In genomic region chr5:154143121-154143725, GRCh38 we compare ENCODE assay signal across 18 cellular contexts. TPM values are rescaled to one million over a fixed set of nuclear protein-coding genes. Genes with fewer than 3 reads are reported as not detected.
DNase-seq lines count a peak whose midpoint lies in the region; ATAC-seq, FAIRE-seq and TF ChIP-seq lines count a peak whose summit lies in the region.
"Had no signal": no experiment of that assay in that cellular context is flagged by ENCODE, and none has a peak within 500 bp of the region (broad histone marks: within the 10 kb centered on the region; RNA-seq: fewer than 3 reads in every experiment).

No MANE protein-coding gene starts in this region.

- H3K4me3 ChIP-seq in right cardiac atrium (ENCODE audit: low read length) (no peak overlapping the region), bronchial epithelial cell (ENCODE audit: low read depth, low read length) (no peak overlapping the region)
- H3K4me3 ChIP-seq: A549, MG63 had no signal

- no peak for DNase-seq in right cardiac atrium
- no peak for DNase-seq in left cardiac atrium
- no peak for DNase-seq in bronchial epithelial cell (ENCODE audit: low read depth)
- peak; percentile 40 for DNase-seq in left kidney (ENCODE audit: low read depth, low spot score)
- no peak for DNase-seq in HTR-8/SVneo (ENCODE audit: insufficient read length, low spot score)
- DNase-seq in NCI-H187 treated with DMSO at 0.1 percent for 48 hours (lab: John Stamatoyannopoulos, UW): no peak
- DNase-seq in left colon: no peak
- DNase-seq: Karpas-422, MG63, NCI-H1092 treated with DMSO at 0.1 percent for 48 hours, NCI-H2107, NCI-H345, NCI-H69, SIG-M5 had no signal

- peaks cover 19% of the 10 kb centered on the region for H3K4me1 ChIP-seq in right cardiac atrium (ENCODE audit: control insufficient read depth, insufficient read depth, low read length)
- H3K4me1 ChIP-seq: A549 had no signal

- peak overlapping the region; percentile 76 for H3K27ac ChIP-seq in right cardiac atrium (ENCODE audit: low read length)
- H3K27ac ChIP-seq: A549, C4-2B had no signal

- no peaks in the 10 kb centered on the region for H3K9me3 ChIP-seq in right cardiac atrium (ENCODE audit: control insufficient read depth, low read length)
- H3K9me3 ChIP-seq: A549, MG63 had no signal

- no peak for TF ChIP-seq CTCF in bronchial epithelial cell (IDR thresholded peaks at IDR 0.05; ENCODE audit: insufficient read depth, low read length, severe bottlenecking)

- intact Hi-C loops in right cardiac atrium (cut with DNase I): no loop called here
- intact Hi-C loops in left cardiac atrium (cut with DNase I): no loop called here
- intact Hi-C loops in left colon (cut with DNase I, micrococcal nuclease): no loop called here

- FAIRE-seq in bronchial epithelial cell (lab: Jason Lieb, UNC) (peak; percentile 28), HTR-8/SVneo (lab: Jason Lieb, UNC) (no peak)
- FAIRE-seq: A549, GM19239 had no signal

- 69% methylated on average over 7 of the region's 7 CpGs for WGBS in right cardiac atrium

- H3K27me3 ChIP-seq in right cardiac atrium (ENCODE audit: control insufficient read depth, insufficient read depth) (no peaks in the 10 kb centered on the region), bronchial epithelial cell (ENCODE audit: control insufficient read depth, insufficient read depth, low read length) (no peaks in the 10 kb centered on the region)
- H3K27me3 ChIP-seq: MG63 had no signal

- ATAC-seq in right cardiac atrium (peak in 1 of 2 donors; percentile 5), left cardiac atrium (no peak), HG02610 (IDR thresholded peaks at IDR 0.05; ENCODE audit: unreplicated experiment) (no peak), left colon (no peak)
- ATAC-seq: A549 had no signal

- H3K36me3 ChIP-seq in bronchial epithelial cell (ENCODE audit: control insufficient read depth, insufficient read depth, low read length): no peaks in the 10 kb centered on the region
- H3K36me3 ChIP-seq: MG63 had no signal

RNA-seq across cellular contexts. Expression of gene GALNT10, which starts 47.3 kb away (rescaled TPM):
- total RNA-seq in right cardiac atrium (10 to 100 TPM; 12.8 to 21.7 (median 16.1) TPM), left cardiac atrium (10 to 100 TPM; 19.0 to 19.1 TPM), bronchial epithelial cell (3.9 and 6.5 TPM in 2 replicates), left colon (10 to 100 TPM; 48.3 to 52.6 TPM)
- polyA plus RNA-seq in right cardiac atrium: 3.4 TPM
